Comparison of ENCODE assay signal across 8 cellular contexts in the genomic region with DNA sequence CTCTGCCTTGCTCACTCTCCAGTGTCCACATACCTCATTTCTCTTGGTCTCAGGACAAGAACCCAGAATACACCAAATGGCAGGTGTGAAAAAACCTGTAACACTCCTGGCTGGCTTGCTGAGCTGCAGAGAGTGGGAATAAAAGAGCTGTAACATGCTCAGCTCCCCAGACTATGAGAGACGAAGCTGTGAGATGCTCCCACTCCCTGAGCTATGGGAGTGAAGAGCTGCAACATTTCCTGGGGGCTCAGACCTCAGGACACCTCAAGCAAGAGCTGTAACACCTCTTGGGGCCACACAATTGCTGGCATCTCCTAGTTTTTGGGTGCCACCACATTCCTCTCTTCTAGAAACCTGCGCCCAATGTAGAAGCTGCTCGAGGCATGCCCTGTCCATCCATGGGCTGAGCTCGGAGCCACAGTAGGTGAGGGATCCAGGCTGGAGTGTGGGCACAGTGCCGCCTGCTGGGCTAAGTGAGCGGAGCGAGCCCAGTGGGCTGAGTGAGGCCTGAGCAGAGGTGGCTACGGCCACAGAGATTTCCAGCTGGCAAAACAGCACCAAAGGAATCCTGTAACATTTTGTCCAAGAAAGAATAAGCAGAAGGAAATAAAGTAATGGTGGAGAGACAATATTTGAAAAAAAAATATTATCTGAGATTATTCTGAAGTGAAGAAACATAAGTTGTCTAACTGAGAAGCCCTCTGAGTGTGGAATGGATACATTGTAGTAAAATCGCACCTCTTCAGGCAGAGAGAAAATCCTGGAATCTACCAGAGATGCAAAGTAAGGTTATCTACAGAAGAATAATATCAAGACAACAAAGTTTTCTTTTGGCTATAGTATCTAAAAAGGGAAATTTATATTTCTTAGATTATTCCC.
DNase-seq lines count a peak whose midpoint lies in the region; ATAC-seq and TF ChIP-seq lines count a peak whose summit lies in the region.

No MANE protein-coding gene starts in this region.

- TF ChIP-seq POLR2A in HCT116 (IDR thresholded peaks at IDR 0.05; ENCODE audit: borderline replicate concordance, extremely low read depth, insufficient read depth, insufficient read length): no peak

- no peaks in the 10 kb centered on the region for H3K4me1 Mint-ChIP-seq in activated CD4-positive, alpha-beta T cell treated with anti-CD3 and anti-CD28 coated beads, Interleukin-2, amount 10 ng/mL, durations not matched to agents 7 days and 5 days
- H3K4me1 Mint-ChIP-seq in naive thymus-derived CD8-positive, alpha-beta T cell: no peaks in the 10 kb centered on the region

- H3K4me1 ChIP-seq in HCT116 (ENCODE audit: control insufficient read depth in 1 of 2, insufficient read depth in 2 of 2, low read length in 2 of 2) (no peaks in the 10 kb centered on the region), OCI-LY3 (ENCODE audit: low read length) (peaks cover 5% of the 10 kb centered on the region), left ventricle myocardium inferior (no peaks in the 10 kb centered on the region)

- no peak for TF ChIP-seq RAD21 in HCT116 (IDR thresholded peaks at IDR 0.05; ENCODE audit: low read depth)

- H3K27me3 Mint-ChIP-seq in activated CD4-positive, alpha-beta T cell treated with anti-CD3 and anti-CD28 coated beads, Interleukin-2, amount 10 ng/mL, durations not matched to agents 7 days and 5 days: no peaks in the 10 kb centered on the region
- no peaks in the 10 kb centered on the region for H3K27me3 Mint-ChIP-seq in naive thymus-derived CD8-positive, alpha-beta T cell

- H3K9me3 ChIP-seq in HCT116 (ENCODE audit: control insufficient read depth in 1 of 2, insufficient read depth in 1 of 2, low read depth in 1 of 2, low read length in 2 of 2) (no peaks in the 10 kb centered on the region), OCI-LY3 (ENCODE audit: insufficient read depth, low read length) (no peaks in the 10 kb centered on the region), left ventricle myocardium inferior (replicated peaks) (no peaks in the 10 kb centered on the region)

- no peak overlapping the region for H3K27ac Mint-ChIP-seq in activated CD4-positive, alpha-beta T cell treated with anti-CD3 and anti-CD28 coated beads, Interleukin-2, amount 10 ng/mL, durations not matched to agents 7 days and 5 days
- H3K27ac Mint-ChIP-seq in naive thymus-derived CD8-positive, alpha-beta T cell: no peak overlapping the region

- H3K27me3 ChIP-seq in HCT116 (ENCODE audit: insufficient read depth, low read length) (no peaks in the 10 kb centered on the region), OCI-LY3 (ENCODE audit: low read depth, low read length) (no peaks in the 10 kb centered on the region), left ventricle myocardium inferior (ENCODE audit: low read depth) (no peaks in the 10 kb centered on the region)

- POLR2A ChIA-PET in HCT116 (lab: Charles Lee): no interaction called here
- POLR2A ChIA-PET in activated CD4-positive, alpha-beta T cell treated with anti-CD3 and anti-CD28 coated beads, Interleukin-2, amount 10 ng/mL, durations not matched to agents 7 days and 5 days (lab: Charles Lee): no interaction called here
- POLR2A ChIA-PET in naive thymus-derived CD8-positive, alpha-beta T cell (lab: Charles Lee): no interaction called here

- DNase-seq in ELR (ENCODE audit: low read depth) (peak; percentile 54), HCT116 (ENCODE audit: low read depth, low spot score) (no peak), left ventricle myocardium inferior (no peak), NCI-H128 (lab: John Stamatoyannopoulos, UW; ENCODE audit: unreplicated experiment) (no peak), NCI-H510A (lab: John Stamatoyannopoulos, UW) (no peak)
- DNase-seq in activated CD4-positive, alpha-beta T cell treated with anti-CD3 and anti-CD28 coated beads, Interleukin-2, amount 10 ng/mL, durations not matched to agents 7 days and 5 days: no peak
- DNase-seq in naive thymus-derived CD8-positive, alpha-beta T cell: no peak

- TF ChIP-seq CTCF in HCT116 (IDR thresholded peaks at IDR 0.05 in 2 of 3, conservative IDR thresholded peaks at IDR 0.05 in 1 of 3; ENCODE audit: borderline replicate concordance in 1 of 3, insufficient read depth in 1 of 3, low read depth in 2 of 3, low read length in 2 of 3) (peak in 2 of 3 experiments; percentile 41 to 49; a peak in 4 of 6 replicates), OCI-LY3 (IDR thresholded peaks at IDR 0.05; ENCODE audit: low read depth, low read length) (peak; percentile 96), left ventricle myocardium inferior (IDR thresholded peaks at IDR 0.05; ENCODE audit: borderline replicate concordance) (peak; percentile 52)

- intact Hi-C loops in HCT116 (cut with micrococcal nuclease): no loop called here
- intact Hi-C loops in left ventricle myocardium inferior (cut with micrococcal nuclease): no loop called here

- peak; percentile 84 for ATAC-seq in HCT116
- ATAC-seq in naive thymus-derived CD8-positive, alpha-beta T cell: no peak

- no peaks in the 10 kb centered on the region for H3K9me2 ChIP-seq in HCT116 (ENCODE audit: insufficient read depth)

- H3K36me3 Mint-ChIP-seq in activated CD4-positive, alpha-beta T cell treated with anti-CD3 and anti-CD28 coated beads, Interleukin-2, amount 10 ng/mL, durations not matched to agents 7 days and 5 days (ENCODE audit: low read depth): no peaks in the 10 kb centered on the region
- no peaks in the 10 kb centered on the region for H3K36me3 Mint-ChIP-seq in naive thymus-derived CD8-positive, alpha-beta T cell

- H3K4me2 ChIP-seq in HCT116 (ENCODE audit: low read length) (no peak overlapping the region), OCI-LY3 (ENCODE audit: low read length) (peak overlapping the region; percentile 85)

- no peaks in the 10 kb centered on the region for H3K9me3 Mint-ChIP-seq in activated CD4-positive, alpha-beta T cell treated with anti-CD3 and anti-CD28 coated beads, Interleukin-2, amount 10 ng/mL, durations not matched to agents 7 days and 5 days
- peaks cover 0 to 6% (median 0%) of the 10 kb centered on the region in 9 donors for H3K9me3 Mint-ChIP-seq in naive thymus-derived CD8-positive, alpha-beta T cell

- RAD21 ChIA-PET in HCT116 (lab: Charles Lee; ENCODE audit: low non-redundant PET in 1 of 2, low total read pairs in 2 of 2, uncharacterized antibody in 2 of 2, unreplicated experiment in 2 of 2): no interaction called here

- H2AFZ ChIP-seq in HCT116 (ENCODE audit: low read depth, low read length, poor library complexity, severe bottlenecking) (no peak overlapping the region), OCI-LY3 (ENCODE audit: low read depth, low read length) (peak overlapping the region; percentile 77; the same call in 1 of the 2 replicates)

- H3K27ac ChIP-seq in HCT116 (ENCODE audit: low read depth, low read length): no peak overlapping the region
- H3K27ac ChIP-seq in OCI-LY3 (ENCODE audit: low read length): no peak overlapping the region
- H3K27ac ChIP-seq in left ventricle myocardium inferior (replicated peaks): no peak overlapping the region

- H3K9ac ChIP-seq in HCT116 (ENCODE audit: low read length): no peak overlapping the region
- H3K9ac ChIP-seq in OCI-LY3 (ENCODE audit: low read length): no peak overlapping the region

- H4K20me1 ChIP-seq in HCT116 (ENCODE audit: insufficient read depth): no peaks in the 10 kb centered on the region
- H4K20me1 ChIP-seq in OCI-LY3 (ENCODE audit: insufficient read depth, low read length): no peaks in the 10 kb centered on the region

- H3K36me3 ChIP-seq in HCT116 (ENCODE audit: control insufficient read depth in 1 of 2, insufficient read depth in 2 of 2, low read length in 2 of 2) (no peaks in the 10 kb centered on the region), OCI-LY3 (replicated peaks; ENCODE audit: low read depth, low read length) (no peaks in the 10 kb centered on the region), left ventricle myocardium inferior (no peaks in the 10 kb centered on the region)

- no peak overlapping the region for H3K4me3 Mint-ChIP-seq in activated CD4-positive, alpha-beta T cell treated with anti-CD3 and anti-CD28 coated beads, Interleukin-2, amount 10 ng/mL, durations not matched to agents 7 days and 5 days
- H3K4me3 Mint-ChIP-seq in naive thymus-derived CD8-positive, alpha-beta T cell: no peak overlapping the region

- no peak overlapping the region for H3K4me3 ChIP-seq in HCT116 (replicated peaks in 1 of 2; ENCODE audit: low read depth in 1 of 2, low read length in 2 of 2)
- H3K4me3 ChIP-seq in OCI-LY3 (ENCODE audit: low read length): peak overlapping the region; percentile 68
- H3K4me3 ChIP-seq in left ventricle myocardium inferior: no peak overlapping the region

- H3K79me2 ChIP-seq in HCT116 (ENCODE audit: insufficient read depth, low read length) (no peaks in the 10 kb centered on the region), OCI-LY3 (ENCODE audit: low read length) (no peaks in the 10 kb centered on the region)

- BruUV-seq in HCT116 (replicated peaks; lab: Mats Ljungman, UMichigan): no TSS peak

- CTCF ChIA-PET in HCT116 (lab: Charles Lee): interaction anchor here (1.1 kb wide), 2 partner anchors 9 to 11 kb away, joined by 3 read pairs; no protein-coding TSS in a partner anchor
- CTCF ChIA-PET in activated CD4-positive, alpha-beta T cell treated with anti-CD3 and anti-CD28 coated beads, Interleukin-2, amount 10 ng/mL, durations not matched to agents 7 days and 5 days (lab: Charles Lee): no interaction called here

TF ChIP-seq in HCT116, 20 proteins besides CTCF, POLR2A, EP300 and RAD21:
- TF ChIP-seq EZH2phosphoT487 (IDR thresholded peaks at IDR 0.05; ENCODE audit: borderline replicate concordance) (no peak), SRF (IDR thresholded peaks at IDR 0.05; ENCODE audit: low read depth) (no peak)
- TF ChIP-seq, protein P1, sequence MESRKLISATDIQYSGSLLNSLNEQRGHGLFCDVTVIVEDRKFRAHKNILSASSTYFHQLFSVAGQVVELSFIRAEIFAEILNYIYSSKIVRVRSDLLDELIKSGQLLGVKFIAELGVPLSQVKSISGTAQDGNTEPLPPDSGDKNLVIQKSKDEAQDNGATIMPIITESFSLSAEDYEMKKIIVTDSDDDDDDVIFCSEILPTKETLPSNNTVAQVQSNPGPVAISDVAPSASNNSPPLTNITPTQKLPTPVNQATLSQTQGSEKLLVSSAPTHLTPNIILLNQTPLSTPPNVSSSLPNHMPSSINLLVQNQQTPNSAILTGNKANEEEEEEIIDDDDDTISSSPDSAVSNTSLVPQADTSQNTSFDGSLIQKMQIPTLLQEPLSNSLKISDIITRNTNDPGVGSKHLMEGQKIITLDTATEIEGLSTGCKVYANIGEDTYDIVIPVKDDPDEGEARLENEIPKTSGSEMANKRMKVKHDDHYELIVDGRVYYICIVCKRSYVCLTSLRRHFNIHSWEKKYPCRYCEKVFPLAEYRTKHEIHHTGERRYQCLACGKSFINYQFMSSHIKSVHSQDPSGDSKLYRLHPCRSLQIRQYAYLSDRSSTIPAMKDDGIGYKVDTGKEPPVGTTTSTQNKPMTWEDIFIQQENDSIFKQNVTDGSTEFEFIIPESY (IDR thresholded peaks at IDR 0.05; ENCODE audit: extremely low read depth, insufficient replicate concordance, low read length): no peak

Comparison
In these comparisons a context has a peak if more than half of its experiments do, and no peak if none do; other contexts are left out.
1. CTCF ChIP-seq: peak in every context shown above with its lines; median percentile 96 in OCI-LY3; 52 in left ventricle myocardium inferior; 45 in HCT116.